In the genomic region with DNA sequence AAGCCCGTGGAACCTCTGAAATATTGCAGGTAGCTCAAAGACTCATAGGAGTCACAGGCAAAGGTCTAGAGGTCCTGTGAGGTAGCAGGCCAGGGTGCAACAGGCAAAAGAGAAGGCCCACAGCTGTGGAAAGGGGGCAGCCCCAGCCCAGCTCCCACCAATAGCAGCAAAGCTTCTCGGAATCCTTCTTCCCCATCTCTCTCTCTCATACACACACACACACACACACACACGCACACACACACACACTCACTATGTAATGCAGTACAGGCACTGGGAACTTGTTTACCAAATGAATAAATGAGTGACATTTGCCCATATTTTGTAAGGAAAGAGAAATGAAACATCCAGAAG, we compare ENCODE assay signal across 29 cellular contexts. TPM values are rescaled to one million over a fixed set of nuclear protein-coding genes. Genes with fewer than 3 reads are reported as not detected.
A peak's percentile ranks its signal among the peaks of the same experiment; 100 is the strongest.
DNase-seq lines count a peak whose midpoint lies in the region; ATAC-seq, FAIRE-seq and TF ChIP-seq lines count a peak whose summit lies in the region.
"Had no signal": no experiment of that assay in that cellular context is flagged by ENCODE, and none has a peak within 500 bp of the region (broad histone marks: within the 10 kb centered on the region; RNA-seq: fewer than 3 reads in every experiment).

No MANE protein-coding gene starts in this region.

- no peak overlapping the region for H3K4me3 Mint-ChIP-seq in stimulated activated effector memory CD8-positive, alpha-beta T cell treated with anti-CD3 and anti-CD28 coated beads, Interleukin-12 subunit alpha, Interleukin-12 subunit beta, amount 100 ng/mL, for 72 hours
- H3K4me3 Mint-ChIP-seq: activated CD4-positive, alpha-beta T cell treated with anti-CD3 and anti-CD28 coated beads, Interleukin-2, amount 10 ng/mL, durations not matched to agents 24 days and 14 days; activated naive CD4-positive, alpha-beta T cell treated with anti-CD3 and anti-CD28 coated beads, Interleukin-2, amount 50 U/mL, for 24 hours; dendritic cell treated with granulocyte-macrophage colony-stimulating factor and Interleukin-4, amounts not matched to agents 40 ng/mL and 50 ng/mL, for 4 days; T-helper 1 cell treated with Interleukin-12 subunit alpha and Interleukin-12 subunit beta and Interleukin-4 antibody, amounts not matched to agents 30 μg/mL and 1 μg/mL, for 36 hours had no signal

- CTCF ChIA-PET in HepG2 (lab: Yijun Ruan, JAX; ENCODE audit: low intra/inter-chr PET ratio, low total read pairs): no interaction called here

- DNase-seq in GM13977 (ENCODE audit: low spot score): peak; percentile 16
- DNase-seq in HepG2 (ENCODE audit: low spot score): no peak
- no peak for DNase-seq in stimulated activated effector memory CD8-positive, alpha-beta T cell treated with anti-CD3 and anti-CD28 coated beads, Interleukin-12 subunit alpha, Interleukin-12 subunit beta, amount 100 ng/mL, for 72 hours (ENCODE audit: low spot score in 2 of 2)
- no peak for DNase-seq in foreskin melanocyte
- no peak for DNase-seq in stimulated activated CD4-positive, alpha-beta T cell treated with anti-CD3 and anti-CD28 coated beads, Interleukin-15, amount 100 ng/mL, for 24 hours
- no peak for DNase-seq in left ventricle myocardium inferior
- DNase-seq: activated CD4-positive, alpha-beta T cell treated with anti-CD3 and anti-CD28 coated beads, Interleukin-2, amount 10 ng/mL, durations not matched to agents 24 days and 14 days; glutamatergic neuron; kidney glomerular epithelial cell; MM.1S; NCI-H1694 treated with DMSO at 0.1 percent for 48 hours; NCI-H2171; NCI-H510A treated with DMSO at 0.1 percent for 48 hours; retina; spleen; stimulated activated CD4-positive, alpha-beta T cell treated with anti-CD3 and anti-CD28 coated beads, Interleukin-4, amount 100 ng/mL, for 1 hour; stimulated activated naive CD8-positive, alpha-beta T cell treated with anti-CD3 and anti-CD28 coated beads, Interleukin-15, Interleukin-2, amounts not matched to agents 100 U/mL and 50 U/mL, for 24 hours had no signal

- no TSS peak for BruUV-seq in HepG2 (replicated peaks; lab: Mats Ljungman, UMichigan)

- H2AFZ ChIP-seq in SU-DHL-6 (ENCODE audit: low read depth, low read length, severe bottlenecking): no peak overlapping the region
- no peak overlapping the region for H2AFZ ChIP-seq in HepG2 (ENCODE audit: low read length)

- H3F3A ChIP-seq in SU-DHL-6 (ENCODE audit: insufficient read depth): no peaks in the 10 kb centered on the region

- H3K4me1 ChIP-seq in HepG2 (ENCODE audit: insufficient read depth, low read length): peaks cover 98% of the 10 kb centered on the region
- no peaks in the 10 kb centered on the region for H3K4me1 ChIP-seq in left ventricle myocardium inferior

- FAIRE-seq in HepG2 (lab: Jason Lieb, UNC): no peak
- FAIRE-seq: endometrium, K562 had no signal

- ATAC-seq in HepG2 (no peak), HG03342 (IDR thresholded peaks at IDR 0.05; ENCODE audit: unreplicated experiment) (no peak)
- no peak for ATAC-seq in stimulated activated effector memory CD8-positive, alpha-beta T cell treated with anti-CD3 and anti-CD28 coated beads, Interleukin-12 subunit alpha, Interleukin-12 subunit beta, amount 100 ng/mL, for 72 hours
- ATAC-seq: K562; stimulated activated naive CD8-positive, alpha-beta T cell treated with anti-CD3 and anti-CD28 coated beads, Interleukin-15, Interleukin-2, amounts not matched to agents 100 U/mL and 50 U/mL, for 24 hours had no signal

- H3K79me2 ChIP-seq in SU-DHL-6 (ENCODE audit: insufficient read depth, low read length): no peaks in the 10 kb centered on the region
- H3K79me2 ChIP-seq in HepG2 (ENCODE audit: insufficient read depth, low read length): peaks cover 89% of the 10 kb centered on the region

- H3K27ac ChIP-seq in SU-DHL-6 (ENCODE audit: low read depth, low read length): peak overlapping the region; percentile 31; the same call in 1 of the 2 replicates
- H3K27ac ChIP-seq in HepG2 (ENCODE audit: extremely low read length, insufficient read depth, low read length): peak overlapping the region; percentile 92
- H3K27ac ChIP-seq in left ventricle myocardium inferior (replicated peaks): no peak overlapping the region
- H3K27ac ChIP-seq: C4-2B, cardiac muscle cell, RWPE1 had no signal

- intact Hi-C loops in HepG2 (cut with micrococcal nuclease; ENCODE audit: unreplicated experiment) (loop anchor here (1.0 kb wide), 4 partner anchors 12 to 48 kb away; partner anchors contain the start of genes RNF43 and SUPT4H1), left ventricle myocardium inferior (cut with micrococcal nuclease) (no loop called here)

- peaks cover 22% of the 10 kb centered on the region for H3K4me1 Mint-ChIP-seq in stimulated activated effector memory CD8-positive, alpha-beta T cell treated with anti-CD3 and anti-CD28 coated beads, Interleukin-12 subunit alpha, Interleukin-12 subunit beta, amount 100 ng/mL, for 72 hours
- H3K4me1 Mint-ChIP-seq: activated CD4-positive, alpha-beta T cell treated with anti-CD3 and anti-CD28 coated beads, Interleukin-2, amount 10 ng/mL, durations not matched to agents 24 days and 14 days had no signal

- no peaks in the 10 kb centered on the region for H3K9me3 Mint-ChIP-seq in stimulated activated effector memory CD8-positive, alpha-beta T cell treated with anti-CD3 and anti-CD28 coated beads, Interleukin-12 subunit alpha, Interleukin-12 subunit beta, amount 100 ng/mL, for 72 hours
- H3K9me3 Mint-ChIP-seq: activated CD4-positive, alpha-beta T cell treated with anti-CD3 and anti-CD28 coated beads, Interleukin-2, amount 10 ng/mL, durations not matched to agents 24 days and 14 days; activated naive CD4-positive, alpha-beta T cell treated with anti-CD3 and anti-CD28 coated beads, Interleukin-2, amount 50 U/mL, for 24 hours; dendritic cell treated with granulocyte-macrophage colony-stimulating factor and Interleukin-4, amounts not matched to agents 40 ng/mL and 50 ng/mL, for 4 days; T-helper 1 cell treated with Interleukin-12 subunit alpha and Interleukin-12 subunit beta and Interleukin-4 antibody, amounts not matched to agents 30 μg/mL and 1 μg/mL, for 36 hours had no signal

- WGBS in HepG2 (ENCODE audit: low lambda C conversion rate): 92% methylated on average over 3 of the region's 3 CpGs

- in situ Hi-C loops in GM13977 (cut with MboI; ENCODE audit: low pct_unique_long_range_greater_than_20kb, low sequenced_read_pairs, unreplicated experiment): no loop called here
- in situ Hi-C loops in HepG2 (cut with HindIII; ENCODE audit: extremely low pct_ligation_motif_present, low pct_unique_long_range_greater_than_20kb): no loop called here

- no peaks in the 10 kb centered on the region for H3K27me3 ChIP-seq in SU-DHL-6 (ENCODE audit: low read length)
- H3K27me3 ChIP-seq in HepG2 (ENCODE audit: control insufficient read depth in 1 of 2, insufficient read depth in 2 of 2, low read length in 2 of 2): no peaks in the 10 kb centered on the region
- H3K27me3 ChIP-seq in left ventricle myocardium inferior (ENCODE audit: low read depth): no peaks in the 10 kb centered on the region
- H3K27me3 ChIP-seq: cardiac muscle cell, spleen had no signal

- H3K9me3 ChIP-seq in SU-DHL-6 (ENCODE audit: insufficient read depth, low read length) (no peaks in the 10 kb centered on the region), HepG2 (ENCODE audit: low read length) (no peaks in the 10 kb centered on the region), left ventricle myocardium inferior (replicated peaks) (no peaks in the 10 kb centered on the region)
- H3K9me3 ChIP-seq: spleen had no signal

- peak overlapping the region; percentile 73 for H3K27ac Mint-ChIP-seq in stimulated activated effector memory CD8-positive, alpha-beta T cell treated with anti-CD3 and anti-CD28 coated beads, Interleukin-12 subunit alpha, Interleukin-12 subunit beta, amount 100 ng/mL, for 72 hours
- H3K27ac Mint-ChIP-seq: activated CD4-positive, alpha-beta T cell treated with anti-CD3 and anti-CD28 coated beads, Interleukin-2, amount 10 ng/mL, durations not matched to agents 24 days and 14 days; dendritic cell treated with granulocyte-macrophage colony-stimulating factor and Interleukin-4, amounts not matched to agents 40 ng/mL and 50 ng/mL, for 4 days; T-helper 1 cell treated with Interleukin-12 subunit alpha and Interleukin-12 subunit beta and Interleukin-4 antibody, amounts not matched to agents 30 μg/mL and 1 μg/mL, for 36 hours had no signal

- no peak for TF ChIP-seq RAD21 in HepG2 (CRISPR knock-in tag; IDR thresholded peaks at IDR 0.05)

- H3K4me3 ChIP-seq in SU-DHL-6 (ENCODE audit: insufficient read depth, low read length, poor library complexity, severe bottlenecking) (no peak overlapping the region), HepG2 (replicated peaks in 1 of 3; ENCODE audit: insufficient read depth in 1 of 3, low read depth in 2 of 3, low read length in 3 of 3) (peak overlapping the region in 1 of 3 experiments; percentile 47; a peak in 2 of 6 replicates), left ventricle myocardium inferior (no peak overlapping the region)
- H3K4me3 ChIP-seq: cardiac muscle cell, K562, spleen had no signal

- H4K20me1 ChIP-seq in SU-DHL-6 (ENCODE audit: low read depth, low read length): no peaks in the 10 kb centered on the region
- no peaks in the 10 kb centered on the region for H4K20me1 ChIP-seq in HepG2 (ENCODE audit: insufficient read depth, low read length)

- peaks cover under 1% of the 10 kb centered on the region for H3K36me3 Mint-ChIP-seq in stimulated activated effector memory CD8-positive, alpha-beta T cell treated with anti-CD3 and anti-CD28 coated beads, Interleukin-12 subunit alpha, Interleukin-12 subunit beta, amount 100 ng/mL, for 72 hours

- H3K36me3 ChIP-seq in SU-DHL-6 (ENCODE audit: low read length): no peaks in the 10 kb centered on the region
- peaks cover 43 to 62% of the 10 kb centered on the region in 2 experiments for H3K36me3 ChIP-seq in HepG2 (replicated peaks in 1 of 2; ENCODE audit: control insufficient read depth in 1 of 2, insufficient read depth in 2 of 2, low read length in 2 of 2)
- H3K36me3 ChIP-seq in left ventricle myocardium inferior: peaks cover 5% of the 10 kb centered on the region
- H3K36me3 ChIP-seq: cardiac muscle cell, spleen had no signal

- no peak for TF ChIP-seq POLR2A in HepG2 (IDR thresholded peaks at IDR 0.05; ENCODE audit: insufficient read depth in 1 of 2, low read depth in 2 of 2, low read length in 2 of 2)

- TF ChIP-seq CTCF in GM13977 (IDR thresholded peaks at IDR 0.05; ENCODE audit: extremely low read depth, insufficient read depth, missing control alignments): no peak
- no peak for TF ChIP-seq CTCF in SU-DHL-6 (IDR thresholded peaks at IDR 0.05; ENCODE audit: insufficient read depth, low read length, poor library complexity, severe bottlenecking)
- TF ChIP-seq CTCF in HepG2 (CRISPR knock-in tag; IDR thresholded peaks at IDR 0.05): no peak
- TF ChIP-seq CTCF in left ventricle myocardium inferior (IDR thresholded peaks at IDR 0.05; ENCODE audit: borderline replicate concordance): no peak

- no peak overlapping the region for H3K4me2 ChIP-seq in SU-DHL-6 (ENCODE audit: low read depth, low read length, poor library complexity, severe bottlenecking)
- peak overlapping the region; percentile 80 for H3K4me2 ChIP-seq in HepG2 (ENCODE audit: low read depth, low read length)

- no peaks in the 10 kb centered on the region for H3K9me2 ChIP-seq in SU-DHL-6 (replicated peaks; ENCODE audit: insufficient read depth, low read length)

- POLR2A ChIA-PET in HepG2 (lab: Yijun Ruan, JAX): interaction anchor here (0.6 to 12.9 kb wide), 14 partner anchors 10 to 146 kb away, joined by 3 to 458 read pairs (median 10); partner anchors contain the start of genes MTMR4, RNF43 and SUPT4H1

- TF ChIP-seq EP300 in HepG2 (IDR thresholded peaks at IDR 0.05; ENCODE audit: low read depth in 2 of 2, low read length in 2 of 2) (no peak), HepG2 (CRISPR knock-in tag; IDR thresholded peaks at IDR 0.05; ENCODE audit: borderline replicate concordance) (no peak)

- H3K9ac ChIP-seq in SU-DHL-6 (ENCODE audit: low read length): no peak overlapping the region
- peak overlapping the region; percentile 79 for H3K9ac ChIP-seq in HepG2 (ENCODE audit: insufficient read depth, low read depth, low read length)

RNA-seq across cellular contexts. Expression of gene SUPT4H1, which starts 16.8 kb away (rescaled TPM):
- 155 and 252 TPM in 2 replicates for total RNA-seq in HepG2 (2016; rRNA removed; fragmentation: Illumina TruSeq; extraction: Trizol)
- 72.2 and 76.4 TPM in 2 replicates for total RNA-seq in HepG2 (2016; cell fraction: cytosol; rRNA removed; fragmentation: Illumina TruSeq; extraction: Trizol; ENCODE audit: low read depth)
- total RNA-seq in HepG2 (2016; cell fraction: insoluble cytoplasmic fraction; rRNA removed; fragmentation: Illumina TruSeq; extraction: Trizol): 169 and 290 TPM in 2 replicates
- 130 and 134 TPM in 2 replicates for total RNA-seq in HepG2 (2016; cell fraction: membrane; rRNA removed; fragmentation: Illumina TruSeq; extraction: Trizol)
- 74.4 and 75.7 TPM in 2 replicates for total RNA-seq in HepG2 (2016; cell fraction: nucleus; rRNA removed; fragmentation: Illumina TruSeq; extraction: Trizol)
- 231 and 244 TPM in 2 replicates for polyA plus RNA-seq in HepG2 (2011; rRNA removed)
- 148 and 229 TPM in 2 replicates for polyA plus RNA-seq in HepG2 (2011; cell fraction: cytosol; rRNA removed)
- 65.5 and 71.0 TPM in 2 replicates for polyA plus RNA-seq in HepG2 (2011; cell fraction: nucleus; rRNA removed)
- 227 and 249 TPM in 2 replicates for polyA plus RNA-seq in HepG2 (2012)
- 105 and 107 TPM in 2 replicates for polyA plus RNA-seq in HepG2 (2016; cell fraction: cytosol; fragmentation: Illumina TruSeq; extraction: Trizol; ENCODE audit: low read depth)
- polyA plus RNA-seq in HepG2 (2016; cell fraction: insoluble cytoplasmic fraction; fragmentation: Illumina TruSeq; extraction: Trizol; ENCODE audit: low read depth): 309 and 341 TPM in 2 replicates
- polyA plus RNA-seq in HepG2 (2016; cell fraction: membrane; fragmentation: Illumina TruSeq; extraction: Trizol; ENCODE audit: low read depth): 144 and 156 TPM in 2 replicates
- polyA plus RNA-seq in HepG2 (2016; cell fraction: nucleus; fragmentation: Illumina TruSeq; extraction: Trizol; ENCODE audit: insufficient read depth, low read depth): 164 and 191 TPM in 2 replicates
- 68.7 and 109 TPM in 2 replicates for polyA minus RNA-seq in HepG2 (2011; rRNA and poly(A)+ RNA removed; ENCODE audit: low replicate concordance)
- 45.1 and 56.8 TPM in 2 replicates for polyA minus RNA-seq in HepG2 (2011; cell fraction: cytosol; rRNA and poly(A)+ RNA removed)
- polyA minus RNA-seq in HepG2 (2011; cell fraction: nucleus; rRNA and poly(A)+ RNA removed): 51.9 and 61.5 TPM in 2 replicates
- 55.2 TPM for total RNA-seq in left ventricle myocardium inferior

RNA-seq across cellular contexts. Expression of gene TSPOAP1, which starts 40.2 kb away (rescaled TPM):
- total RNA-seq in HepG2 (2016; rRNA removed; fragmentation: Illumina TruSeq; extraction: Trizol) (not detected in 2 replicates), left ventricle myocardium inferior (12.8 TPM)
- total RNA-seq in HepG2 (2016; cell fraction: cytosol; rRNA removed; fragmentation: Illumina TruSeq; extraction: Trizol; ENCODE audit: low read depth): not detected in 2 replicates
- not detected in 2 replicates for total RNA-seq in HepG2 (2016; cell fraction: insoluble cytoplasmic fraction; rRNA removed; fragmentation: Illumina TruSeq; extraction: Trizol)
- not detected in 2 replicates for total RNA-seq in HepG2 (2016; cell fraction: membrane; rRNA removed; fragmentation: Illumina TruSeq; extraction: Trizol)
- not detected in 2 replicates for total RNA-seq in HepG2 (2016; cell fraction: nucleus; rRNA removed; fragmentation: Illumina TruSeq; extraction: Trizol)
- polyA plus RNA-seq in HepG2 (2011; rRNA removed): 0.25 TPM in 1 of 2 replicates, not detected in the other
- 0.03 TPM in 1 of 2 replicates, not detected in the other for polyA plus RNA-seq in HepG2 (2011; cell fraction: cytosol; rRNA removed)
- polyA plus RNA-seq in HepG2 (2011; cell fraction: nucleus; rRNA removed): 0.09 and 0.50 TPM in 2 replicates
- polyA plus RNA-seq in HepG2 (2012): 0.03 TPM in 1 of 2 replicates, not detected in the other
- polyA plus RNA-seq in HepG2 (2016; cell fraction: cytosol; fragmentation: Illumina TruSeq; extraction: Trizol; ENCODE audit: low read depth): not detected in 2 replicates
- not detected in 2 replicates for polyA plus RNA-seq in HepG2 (2016; cell fraction: insoluble cytoplasmic fraction; fragmentation: Illumina TruSeq; extraction: Trizol; ENCODE audit: low read depth)
- polyA plus RNA-seq in HepG2 (2016; cell fraction: membrane; fragmentation: Illumina TruSeq; extraction: Trizol; ENCODE audit: low read depth): not detected in 2 replicates
- polyA plus RNA-seq in HepG2 (2016; cell fraction: nucleus; fragmentation: Illumina TruSeq; extraction: Trizol; ENCODE audit: insufficient read depth, low read depth): not detected in 2 replicates
- polyA minus RNA-seq in HepG2 (2011; rRNA and poly(A)+ RNA removed; ENCODE audit: low replicate concordance): 0.26 TPM in 1 of 2 replicates, not detected in the other
- not detected in 2 replicates for polyA minus RNA-seq in HepG2 (2011; cell fraction: cytosol; rRNA and poly(A)+ RNA removed)
- polyA minus RNA-seq in HepG2 (2011; cell fraction: nucleus; rRNA and poly(A)+ RNA removed): under 0.01 TPM in 1 of 2 replicates, not detected in the other

RNA-seq across cellular contexts. Expression of gene RNF43, which starts 48.5 kb away (rescaled TPM):
- total RNA-seq in HepG2 (2016; rRNA removed; fragmentation: Illumina TruSeq; extraction: Trizol): 51.4 and 53.4 TPM in 2 replicates
- total RNA-seq in HepG2 (2016; cell fraction: cytosol; rRNA removed; fragmentation: Illumina TruSeq; extraction: Trizol; ENCODE audit: low read depth): 10.8 and 11.5 TPM in 2 replicates
- 41.4 and 52.0 TPM in 2 replicates for total RNA-seq in HepG2 (2016; cell fraction: insoluble cytoplasmic fraction; rRNA removed; fragmentation: Illumina TruSeq; extraction: Trizol)
- 25.5 and 28.6 TPM in 2 replicates for total RNA-seq in HepG2 (2016; cell fraction: membrane; rRNA removed; fragmentation: Illumina TruSeq; extraction: Trizol)
- total RNA-seq in HepG2 (2016; cell fraction: nucleus; rRNA removed; fragmentation: Illumina TruSeq; extraction: Trizol): 113 and 134 TPM in 2 replicates
- 29.3 and 31.0 TPM in 2 replicates for polyA plus RNA-seq in HepG2 (2011; rRNA removed)
- polyA plus RNA-seq in HepG2 (2011; cell fraction: cytosol; rRNA removed): 18.3 and 25.7 TPM in 2 replicates
- polyA plus RNA-seq in HepG2 (2011; cell fraction: nucleus; rRNA removed): 81.6 and 101 TPM in 2 replicates
- polyA plus RNA-seq in HepG2 (2012): 35.6 and 44.8 TPM in 2 replicates
- polyA plus RNA-seq in HepG2 (2016; cell fraction: cytosol; fragmentation: Illumina TruSeq; extraction: Trizol; ENCODE audit: low read depth): 2.5 and 3.4 TPM in 2 replicates
- 29.8 and 38.5 TPM in 2 replicates for polyA plus RNA-seq in HepG2 (2016; cell fraction: insoluble cytoplasmic fraction; fragmentation: Illumina TruSeq; extraction: Trizol; ENCODE audit: low read depth)
- 10.3 and 11.3 TPM in 2 replicates for polyA plus RNA-seq in HepG2 (2016; cell fraction: membrane; fragmentation: Illumina TruSeq; extraction: Trizol; ENCODE audit: low read depth)
- 110 and 118 TPM in 2 replicates for polyA plus RNA-seq in HepG2 (2016; cell fraction: nucleus; fragmentation: Illumina TruSeq; extraction: Trizol; ENCODE audit: insufficient read depth, low read depth)
- 0.12 and 47.2 TPM in 2 replicates for polyA minus RNA-seq in HepG2 (2011; rRNA and poly(A)+ RNA removed; ENCODE audit: low replicate concordance)
- 17.4 and 23.6 TPM in 2 replicates for polyA minus RNA-seq in HepG2 (2011; cell fraction: cytosol; rRNA and poly(A)+ RNA removed)
- 134 and 180 TPM in 2 replicates for polyA minus RNA-seq in HepG2 (2011; cell fraction: nucleus; rRNA and poly(A)+ RNA removed)
- 4.7 TPM for total RNA-seq in left ventricle myocardium inferior
- total RNA-seq: osteocyte had no signal
- polyA plus RNA-seq: AG04450 had no signal

Comparison
In these comparisons a context has a peak if more than half of its experiments do, and no peak if none do; other contexts are left out.
1. RNA of gene TSPOAP1, which starts 40.2 kb away (total RNA-seq): 12.8 TPM in left ventricle myocardium inferior (single experiment); not detected in HepG2; every median in the first group is over 10 times any median in the second.